10 cellular contexts compared by ENCODE assay signal in genomic region chr9:101536938-101537337, GRCh38. TPM values are rescaled to one million over a fixed set of nuclear protein-coding genes. Genes with fewer than 3 reads are reported as not detected.
A peak's percentile ranks its signal among the peaks of the same experiment; 100 is the strongest.
DNase-seq lines count a peak whose midpoint lies in the region; ATAC-seq, FAIRE-seq and TF ChIP-seq lines count a peak whose summit lies in the region.
"Had no signal": no experiment of that assay in that cellular context is flagged by ENCODE, and none has a peak within 500 bp of the region (broad histone marks: within the 10 kb centered on the region; RNA-seq: fewer than 3 reads in every experiment).

No MANE protein-coding gene starts in this region.

- H3K4me1 ChIP-seq in adipocyte (ENCODE audit: control insufficient read depth, insufficient read depth, low read length) (peaks cover 22% of the 10 kb centered on the region), keratinocyte (ENCODE audit: control insufficient read depth, extremely low read depth, insufficient read depth, low read length) (peaks cover 20% of the 10 kb centered on the region)

- peak; percentile 34 for DNase-seq in EL
- peak; percentile 31 for DNase-seq in adipocyte (ENCODE audit: low read depth)
- no peak for DNase-seq in keratinocyte (ENCODE audit: low read depth, low spot score)
- DNase-seq in CD14-positive monocyte (ENCODE audit: low spot score) = no peak
- no peak for DNase-seq in NOMO-1 treated with DMSO at 0.1 percent for 48 hours (lab: John Stamatoyannopoulos, UW; ENCODE audit: unreplicated experiment)
- DNase-seq: activated effector memory CD4-positive, alpha-beta T cell treated with Interleukin-2 at 50 U/mL for 16 hours; psoas muscle had no signal

- no peaks in the 10 kb centered on the region for H4K20me1 ChIP-seq in keratinocyte (ENCODE audit: control insufficient read depth, extremely low read depth, insufficient read depth, low read length)

- H3K79me2 ChIP-seq in keratinocyte (ENCODE audit: control insufficient read depth, insufficient read depth, low read length) = peaks cover 22% of the 10 kb centered on the region

- no peak for TF ChIP-seq EP300 in Ishikawa (IDR thresholded peaks at IDR 0.05; ENCODE audit: borderline replicate concordance)

- TF ChIP-seq CTCF in keratinocyte (optimal IDR thresholded peaks at IDR 0.05 in 1 of 3, IDR thresholded peaks at IDR 0.05 in 1 of 3, conservative IDR thresholded peaks at IDR 0.05 in 1 of 3; ENCODE audit: extremely low read depth in 1 of 3, insufficient read depth in 2 of 3, low read length in 3 of 3) = no peak
- TF ChIP-seq CTCF in CD14-positive monocyte (IDR thresholded peaks at IDR 0.05) = no peak

- no peaks in the 10 kb centered on the region for H3K9me3 Mint-ChIP-seq in CD14-positive monocyte

- H3K4me2 ChIP-seq in keratinocyte (ENCODE audit: control insufficient read depth, extremely low read depth, insufficient read depth, low read depth, low read length) = peak overlapping the region; percentile 69

- no peak overlapping the region for H3K4me3 Mint-ChIP-seq in CD14-positive monocyte

- H3K4me3 ChIP-seq in adipocyte (ENCODE audit: low read length) (peak overlapping the region; percentile 2), keratinocyte (ENCODE audit: control insufficient read depth in 2 of 3, extremely low read depth in 1 of 3, insufficient read depth in 2 of 3, low read depth in 1 of 3, low read length in 3 of 3) (peak overlapping the region in 1 of 3 experiments; percentile 34)
- H3K4me3 ChIP-seq: psoas muscle had no signal

- no peaks in the 10 kb centered on the region for H3K9me1 ChIP-seq in keratinocyte (ENCODE audit: control insufficient read depth, extremely low read depth, insufficient read depth, low read length)

- peaks cover 0 to 2% (median 0%) of the 10 kb centered on the region in 3 donors for H3K27me3 Mint-ChIP-seq in CD14-positive monocyte (ENCODE audit: low read depth in 3 of 3)

- H3K27ac ChIP-seq in keratinocyte (ENCODE audit: control insufficient read depth, insufficient read depth, low read length) = peak overlapping the region; percentile 69
- H3K27ac ChIP-seq: psoas muscle had no signal

- no peaks in the 10 kb centered on the region for H3K27me3 ChIP-seq in adipocyte (replicated peaks; ENCODE audit: control insufficient read depth, insufficient read depth, low read length)
- no peaks in the 10 kb centered on the region for H3K27me3 ChIP-seq in keratinocyte (ENCODE audit: control insufficient read depth, extremely low read depth, insufficient read depth, low read length)

- H3K27ac Mint-ChIP-seq in CD14-positive monocyte = no peak overlapping the region

- no peak for TF ChIP-seq RAD21 in Ishikawa (IDR thresholded peaks at IDR 0.05; ENCODE audit: low read depth)

- H3K36me3 ChIP-seq in adipocyte (ENCODE audit: control insufficient read depth, insufficient read depth, low read length, severe bottlenecking) (peaks cover 59% of the 10 kb centered on the region), keratinocyte (ENCODE audit: control insufficient read depth in 2 of 2, extremely low read depth in 1 of 2, insufficient read depth in 2 of 2, low read length in 2 of 2) (peaks cover 8 to 11% of the 10 kb centered on the region in 2 experiments)

- dilution Hi-C loops in keratinocyte (cut with MboI; ENCODE audit: extremely low pct_ligation_motif_present, low sequenced_read_pairs) = no loop called here

- no peak overlapping the region for H3K9ac ChIP-seq in adipocyte (ENCODE audit: low read length)
- no peak overlapping the region for H3K9ac ChIP-seq in keratinocyte (ENCODE audit: control insufficient read depth, extremely low read depth, insufficient read depth, low read length)

- ATAC-seq in HG02610 (IDR thresholded peaks at IDR 0.05; ENCODE audit: unreplicated experiment) (no peak), GM18498 (IDR thresholded peaks at IDR 0.05; ENCODE audit: unreplicated experiment) (no peak)
- ATAC-seq: psoas muscle had no signal

- H3K4me1 Mint-ChIP-seq in CD14-positive monocyte = peaks cover 18% of the 10 kb centered on the region

- H3K36me3 Mint-ChIP-seq in CD14-positive monocyte = peaks cover 9% of the 10 kb centered on the region in 2 donors

- no peak for FAIRE-seq in keratinocyte (lab: Jason Lieb, UNC)

- H3K9me3 ChIP-seq in adipocyte (ENCODE audit: control insufficient read depth, low read length) = no peaks in the 10 kb centered on the region
- no peaks in the 10 kb centered on the region for H3K9me3 ChIP-seq in keratinocyte (ENCODE audit: control insufficient read depth, low read depth, low read length)
- H3K9me3 ChIP-seq: psoas muscle had no signal

- intact Hi-C loops in CD14-positive monocyte (cut with micrococcal nuclease) = loop anchor here in 1 of 2 donors (5.0 kb wide), 1 partner anchor 140 kb away; the partner anchor contains the start of genes MRPL50 and ZNF189

- no peak overlapping the region for H2AFZ ChIP-seq in keratinocyte (ENCODE audit: control insufficient read depth, low read length)

TF ChIP-seq in Ishikawa, 13 proteins besides CTCF, POLR2A, EP300 and RAD21:
- TF ChIP-seq, protein P1, sequence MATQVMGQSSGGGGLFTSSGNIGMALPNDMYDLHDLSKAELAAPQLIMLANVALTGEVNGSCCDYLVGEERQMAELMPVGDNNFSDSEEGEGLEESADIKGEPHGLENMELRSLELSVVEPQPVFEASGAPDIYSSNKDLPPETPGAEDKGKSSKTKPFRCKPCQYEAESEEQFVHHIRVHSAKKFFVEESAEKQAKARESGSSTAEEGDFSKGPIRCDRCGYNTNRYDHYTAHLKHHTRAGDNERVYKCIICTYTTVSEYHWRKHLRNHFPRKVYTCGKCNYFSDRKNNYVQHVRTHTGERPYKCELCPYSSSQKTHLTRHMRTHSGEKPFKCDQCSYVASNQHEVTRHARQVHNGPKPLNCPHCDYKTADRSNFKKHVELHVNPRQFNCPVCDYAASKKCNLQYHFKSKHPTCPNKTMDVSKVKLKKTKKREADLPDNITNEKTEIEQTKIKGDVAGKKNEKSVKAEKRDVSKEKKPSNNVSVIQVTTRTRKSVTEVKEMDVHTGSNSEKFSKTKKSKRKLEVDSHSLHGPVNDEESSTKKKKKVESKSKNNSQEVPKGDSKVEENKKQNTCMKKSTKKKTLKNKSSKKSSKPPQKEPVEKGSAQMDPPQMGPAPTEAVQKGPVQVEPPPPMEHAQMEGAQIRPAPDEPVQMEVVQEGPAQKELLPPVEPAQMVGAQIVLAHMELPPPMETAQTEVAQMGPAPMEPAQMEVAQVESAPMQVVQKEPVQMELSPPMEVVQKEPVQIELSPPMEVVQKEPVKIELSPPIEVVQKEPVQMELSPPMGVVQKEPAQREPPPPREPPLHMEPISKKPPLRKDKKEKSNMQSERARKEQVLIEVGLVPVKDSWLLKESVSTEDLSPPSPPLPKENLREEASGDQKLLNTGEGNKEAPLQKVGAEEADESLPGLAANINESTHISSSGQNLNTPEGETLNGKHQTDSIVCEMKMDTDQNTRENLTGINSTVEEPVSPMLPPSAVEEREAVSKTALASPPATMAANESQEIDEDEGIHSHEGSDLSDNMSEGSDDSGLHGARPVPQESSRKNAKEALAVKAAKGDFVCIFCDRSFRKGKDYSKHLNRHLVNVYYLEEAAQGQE (IDR thresholded peaks at IDR 0.05; ENCODE audit: low read depth) = peak; percentile 92
- TF ChIP-seq MAX (IDR thresholded peaks at IDR 0.05) = no peak
- peak; percentile 66 for TF ChIP-seq YY1 (IDR thresholded peaks at IDR 0.05; ENCODE audit: low read depth)

RNA-seq across cellular contexts. Expression of gene RNF20, which starts 3.3 kb away (rescaled TPM):
- polyA plus RNA-seq in keratinocyte (19.4 to 28.8 TPM (median 21.6 TPM) in 3 replicates), CD14-positive monocyte (10 to 100 TPM; 22.3 to 35.2 TPM)
- 54.6 TPM for polyA plus RNA-seq in keratinocyte (2011; ENCODE audit: low read depth)
- 15.7 and 23.2 TPM in 2 replicates for polyA plus RNA-seq in keratinocyte (2011; cell fraction: cytosol; rRNA removed)
- polyA plus RNA-seq in keratinocyte (2011; cell fraction: nucleus; rRNA removed) = 19.7 and 29.0 TPM in 2 replicates
- 13.9 and 26.0 TPM in 2 replicates for polyA plus RNA-seq in keratinocyte (2012; ENCODE audit: low replicate concordance)
- polyA minus RNA-seq in keratinocyte = 14.3 to 44.5 TPM (median 27.2 TPM) in 3 replicates
- polyA minus RNA-seq in keratinocyte (2011; cell fraction: cytosol; rRNA and poly(A)+ RNA removed) = 9.2 TPM
- polyA minus RNA-seq in keratinocyte (2011; cell fraction: nucleus; rRNA and poly(A)+ RNA removed) = 9.4 and 19.6 TPM in 2 replicates

RNA-seq across cellular contexts. Expression of gene PPP3R2, which starts 57.8 kb away (rescaled TPM):
- polyA plus RNA-seq in keratinocyte (not detected in 3 replicates), CD14-positive monocyte (under 1 TPM in 1 of 2 donors, not detected in 1; 0.11 TPM)
- not detected for polyA plus RNA-seq in keratinocyte (2011; ENCODE audit: low read depth)
- polyA plus RNA-seq in keratinocyte (2011; cell fraction: cytosol; rRNA removed) = not detected in 2 replicates
- not detected in 2 replicates for polyA plus RNA-seq in keratinocyte (2011; cell fraction: nucleus; rRNA removed)
- not detected in 2 replicates for polyA plus RNA-seq in keratinocyte (2012; ENCODE audit: low replicate concordance)
- not detected in 3 replicates for polyA minus RNA-seq in keratinocyte
- not detected for polyA minus RNA-seq in keratinocyte (2011; cell fraction: cytosol; rRNA and poly(A)+ RNA removed)
- not detected in 2 replicates for polyA minus RNA-seq in keratinocyte (2011; cell fraction: nucleus; rRNA and poly(A)+ RNA removed)
- polyA plus RNA-seq: psoas muscle had no signal

Comparison
In these comparisons a context has a peak if more than half of its experiments do, and no peak if none do; other contexts are left out.
1. DNase-seq: peak in EL (single experiment) and adipocyte (single experiment); none in keratinocyte (single experiment), CD14-positive monocyte (single experiment) and NOMO-1 treated with DMSO at 0.1 percent for 48 hours (single experiment).